ENCODE assay signal across 8 cellular contexts in genomic region chr12:54384591-54385041, GRCh38. TPM values are rescaled to one million over a fixed set of nuclear protein-coding genes. Genes with fewer than 3 reads are reported as not detected.
DNase-seq lines count a peak whose midpoint lies in the region; ATAC-seq and TF ChIP-seq lines count a peak whose summit lies in the region.

Gene ZNF385A, minus strand, starts transcription at chr12:54384733. Its CDS starts 219 bp downstream, at chr12:54384514.

- H3K27me3 ChIP-seq in NT2/D1 (ENCODE audit: insufficient read depth, insufficient read length), result no peaks in the 10 kb centered on the region
- no peaks in the 10 kb centered on the region for H3K27me3 ChIP-seq in sigmoid colon

- peak within 1 kb of the TSS; percentile 65 for H3K9ac ChIP-seq in NT2/D1 (ENCODE audit: insufficient read length, low read depth)

- H3K4me3 ChIP-seq in NT2/D1 (ENCODE audit: insufficient read length, low read depth) (peak within 1 kb of the TSS; percentile 21), sigmoid colon (no peak within 1 kb of the TSS)

- no peak for TF ChIP-seq EP300 in sigmoid colon (IDR thresholded peaks at IDR 0.05)

- 74 to 87% methylated on average over 1 of the region's 1 CpG for WGBS in sigmoid colon, 2 donors

- TF ChIP-seq POLR2A in sigmoid colon (IDR thresholded peaks at IDR 0.05), result no peak

- H3K4me1 ChIP-seq in NT2/D1 (ENCODE audit: insufficient read depth, insufficient read length), result peaks cover 39% of the 10 kb centered on the region
- peaks cover 0 to 8% (median 4%) of the 10 kb centered on the region in 4 donors for H3K4me1 ChIP-seq in sigmoid colon

- no peak for TF ChIP-seq CTCF in sigmoid colon (IDR thresholded peaks at IDR 0.05)

- intact Hi-C loops in sigmoid colon (cut with DNase I), result no loop called here

- peak; percentile 53 for ATAC-seq in GM19452 (IDR thresholded peaks at IDR 0.05; ENCODE audit: unreplicated experiment)

- H3K27ac ChIP-seq in sigmoid colon, result peak within 1 kb of the TSS; percentile 28 to 53 (median 50)

- H3K36me3 ChIP-seq in NT2/D1 (ENCODE audit: insufficient read depth, insufficient read length, low read length) (peaks cover 8% of the 10 kb centered on the region), sigmoid colon (no peaks in the 10 kb centered on the region)

- DNase-seq in NT2/D1 (ENCODE audit: low read depth, low spot score) (no peak), globus pallidus (ENCODE audit: low spot score) (peak; percentile 63), sigmoid colon (no peak), activated T-cell treated with anti-CD3 and anti-CD28 coated beads for 4 hours (no peak), NCI-H1048 (lab: John Stamatoyannopoulos, UW) (no peak), NCI-H226 (no peak)
- DNase-seq in stimulated activated CD4-positive, alpha-beta T cell treated with anti-CD3 and anti-CD28 coated beads, Interleukin-4, amount 100 ng/mL, for 4 hours, result no peak

- H3K9me3 ChIP-seq in NT2/D1 (ENCODE audit: insufficient read depth, low read length), result no peaks in the 10 kb centered on the region
- H3K9me3 ChIP-seq in sigmoid colon, result no peaks in the 10 kb centered on the region

RNA-seq across cellular contexts. Expression of gene ZNF385A, which starts in this region (rescaled TPM):
- 10 to 100 TPM in 2 of 4 donors, 1 to 10 TPM in 2; 5.6 to 18.6 (median 10.6) TPM for total RNA-seq in sigmoid colon
- 10 to 100 TPM in 1 of 3 donors, 1 to 10 TPM in 2; 4.4 to 19.2 (median 7.0) TPM for polyA plus RNA-seq in sigmoid colon
